ENCODE assay signal across 1 cellular context in genomic region chr14:64979336-64980074, GRCh38.
TF ChIP-seq lines count a peak whose summit lies in the region.

No MANE protein-coding gene starts in this region.

TF ChIP-seq in HepG2, 621 proteins besides CTCF, POLR2A, EP300 and RAD21:
- TF ChIP-seq PREB (CRISPR knock-in tag; IDR thresholded peaks at IDR 0.05) (no peak), RAD51 (IDR thresholded peaks at IDR 0.05; ENCODE audit: borderline replicate concordance) (no peak), HOXA7 (CRISPR knock-in tag; IDR thresholded peaks at IDR 0.05) (no peak), KAT2B (IDR thresholded peaks at IDR 0.05; ENCODE audit: borderline replicate concordance, low read depth, low read length) (no peak), SKIL (CRISPR knock-in tag; IDR thresholded peaks at IDR 0.05; ENCODE audit: borderline replicate concordance) (no peak), FOSL2 (CRISPR knock-in tag; IDR thresholded peaks at IDR 0.05) (peak; percentile 25; the same call in 1 of the 2 replicates), ZSCAN31 (CRISPR knock-in tag; IDR thresholded peaks at IDR 0.05; ENCODE audit: low read depth) (no peak), MIXL1 (CRISPR knock-in tag; IDR thresholded peaks at IDR 0.05) (0 out of 2 replicates have a peak, but pooled peaks have one; percentile 53), CHCHD3 (CRISPR knock-in tag; IDR thresholded peaks at IDR 0.05) (no peak), ZNF503 (CRISPR knock-in tag; IDR thresholded peaks at IDR 0.05) (no peak), ZMYM4 (CRISPR knock-in tag; IDR thresholded peaks at IDR 0.05) (no peak), ZNF414 (CRISPR knock-in tag; IDR thresholded peaks at IDR 0.05) (no peak), KLF11 (CRISPR knock-in tag; IDR thresholded peaks at IDR 0.05) (no peak), HNF1A (IDR thresholded peaks at IDR 0.05; ENCODE audit: low read depth) (peak; percentile 17; the same call in 1 of the 2 replicates), HNF1A (CRISPR knock-in tag; IDR thresholded peaks at IDR 0.05; ENCODE audit: borderline replicate concordance) (no peak), ARID3A (IDR thresholded peaks at IDR 0.05; ENCODE audit: low read depth, low read length) (no peak), ZNF670 (CRISPR knock-in tag; IDR thresholded peaks at IDR 0.05; ENCODE audit: borderline replicate concordance) (no peak), BRF2 (CRISPR knock-in tag; IDR thresholded peaks at IDR 0.05) (no peak), ARID5B (CRISPR knock-in tag; IDR thresholded peaks at IDR 0.05) (peak; percentile 26; the same call in 1 of the 2 replicates), ETS1 (CRISPR knock-in tag; IDR thresholded peaks at IDR 0.05) (no peak), JDP2 (CRISPR knock-in tag; IDR thresholded peaks at IDR 0.05; ENCODE audit: borderline replicate concordance) (no peak)
